In the genomic region with DNA sequence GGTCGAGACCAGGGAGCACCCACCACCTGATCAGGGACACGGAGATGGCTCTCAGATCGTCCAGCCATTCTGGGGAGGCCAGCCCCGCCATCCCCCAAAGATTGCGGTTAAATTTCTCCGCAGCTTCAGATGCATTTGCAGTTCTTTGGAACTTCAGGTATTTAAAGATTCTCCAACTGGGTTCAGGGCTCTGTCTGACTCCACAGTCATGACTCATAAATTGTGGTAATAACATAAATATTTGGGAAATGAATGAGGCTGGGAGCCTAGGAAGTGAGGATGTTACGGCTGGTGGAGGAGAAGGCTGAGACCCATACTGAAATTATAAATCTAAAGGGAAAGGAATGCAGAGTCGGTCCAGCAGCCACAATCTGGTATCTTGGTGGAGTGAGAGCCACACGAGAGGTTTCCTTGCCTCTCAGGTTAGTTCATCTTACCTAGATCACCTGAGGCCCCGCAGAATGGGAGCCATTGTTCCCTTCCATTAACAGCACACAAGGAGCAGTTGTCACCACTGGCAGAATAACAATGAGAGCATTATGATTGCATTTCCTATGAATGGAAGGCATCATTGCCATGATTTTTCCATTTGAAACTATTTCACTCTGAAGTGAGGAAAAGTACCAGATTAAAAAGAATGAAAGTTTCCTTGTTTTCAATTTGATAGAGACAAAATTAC, we compare ENCODE assay signal across 10 cellular contexts. TPM values are rescaled to one million over a fixed set of nuclear protein-coding genes. Genes with fewer than 3 reads are reported as not detected.
DNase-seq lines count a peak whose midpoint lies in the region; TF ChIP-seq lines count a peak whose summit lies in the region.
"Had no signal": no experiment of that assay in that cellular context is flagged by ENCODE, and none has a peak within 500 bp of the region (broad histone marks: within the 10 kb centered on the region; RNA-seq: fewer than 3 reads in every experiment).

No MANE protein-coding gene starts in this region.

- H3K4me2 ChIP-seq in Karpas-422 (ENCODE audit: low read depth, low read length, poor library complexity, severe bottlenecking): no peak overlapping the region

- H4K20me1 ChIP-seq in Karpas-422 (ENCODE audit: insufficient read depth, low read depth, low read length): no peaks in the 10 kb centered on the region

- POLR2A ChIA-PET in BJ (lab: Charles Lee): interaction anchor here (0.5 kb wide), 1 partner anchor 35 kb away, joined by 6 read pairs; no protein-coding TSS in a partner anchor
- POLR2A ChIA-PET in MCF 10A (lab: Yijun Ruan, JAX): interaction anchor here (1.5 kb wide), 1 partner anchor 28 kb away, joined by 11 read pairs; no protein-coding TSS in a partner anchor

- no peak overlapping the region for H3K4me3 ChIP-seq in BJ (ENCODE audit: low read depth, low read length)
- H3K4me3 ChIP-seq in MG63: no peak overlapping the region
- H3K4me3 ChIP-seq in vagina: no peak overlapping the region
- H3K4me3 ChIP-seq in Karpas-422 (ENCODE audit: low read length): no peak overlapping the region

- no peaks in the 10 kb centered on the region for H3K9me3 Mint-ChIP-seq in MCF 10A (ENCODE audit: unreplicated experiment)

- H3K4me1 ChIP-seq in vagina (no peaks in the 10 kb centered on the region), Karpas-422 (ENCODE audit: low read length) (no peaks in the 10 kb centered on the region)

- CTCF ChIA-PET in BJ (lab: Yijun Ruan, JAX): interaction anchor here (2.5 kb wide), 1 partner anchor 37 kb away, joined by 6 read pairs; no protein-coding TSS in a partner anchor
- CTCF ChIA-PET in MCF 10A (lab: Yijun Ruan, JAX): no interaction called here

- H3K36me3 ChIP-seq in BJ (ENCODE audit: control insufficient read depth, insufficient read depth, low read length) (no peaks in the 10 kb centered on the region), MG63 (no peaks in the 10 kb centered on the region), vagina (no peaks in the 10 kb centered on the region), Karpas-422 (ENCODE audit: insufficient read depth, low read length) (no peaks in the 10 kb centered on the region)

- no peaks in the 10 kb centered on the region for H3K79me2 ChIP-seq in Karpas-422 (ENCODE audit: low read length)

- H3K27ac ChIP-seq in vagina (no peak overlapping the region), Karpas-422 (ENCODE audit: low read length) (no peak overlapping the region)

- H3K4me1 Mint-ChIP-seq in MCF 10A (ENCODE audit: insufficient read depth, unreplicated experiment): peaks cover 22% of the 10 kb centered on the region

- no peak for TF ChIP-seq POLR2A in vagina (IDR thresholded peaks at IDR 0.05)

- no peaks in the 10 kb centered on the region for H3K9me2 ChIP-seq in Karpas-422 (replicated peaks; ENCODE audit: insufficient read depth, low read length)

- DNase-seq in BJ (ENCODE audit: low read depth): peak; percentile 94
- DNase-seq in MG63: peak; percentile 61
- DNase-seq in MCF 10A (ENCODE audit: unreplicated experiment): peak; percentile 83
- DNase-seq in kidney glomerular epithelial cell (lab: John Stamatoyannopoulos, UW): peak; percentile 95
- DNase-seq in vagina (ENCODE audit: extremely low spot score in 2 of 2): no peak
- DNase-seq in stimulated activated naive CD4-positive, alpha-beta T cell treated with Interleukin-2 at 50 U/mL for 16 hours (lab: John Stamatoyannopoulos, UW): no peak
- no peak for DNase-seq in NCI-H187 (lab: John Stamatoyannopoulos, UW)
- no peak for DNase-seq in Karpas-422
- DNase-seq: GF-D8, NCI-H2029 had no signal

- intact Hi-C loops in MCF 10A (cut with micrococcal nuclease): loop anchor here (1.0 kb wide), 1 partner anchor 30 kb away; no protein-coding TSS in a partner anchor
- intact Hi-C loops in vagina (cut with DNase I): no loop called here

- no peak overlapping the region for H2AFZ ChIP-seq in Karpas-422 (ENCODE audit: low read length)

- peak overlapping the region; percentile 92 for H3K27ac Mint-ChIP-seq in MCF 10A (ENCODE audit: low read depth, unreplicated experiment)

- no peaks in the 10 kb centered on the region for H3K27me3 ChIP-seq in BJ (ENCODE audit: control insufficient read depth, insufficient read depth, low read length)
- no peaks in the 10 kb centered on the region for H3K27me3 ChIP-seq in MG63
- no peaks in the 10 kb centered on the region for H3K27me3 ChIP-seq in vagina
- H3K27me3 ChIP-seq in Karpas-422 (ENCODE audit: low read length): no peaks in the 10 kb centered on the region

- peak overlapping the region; percentile 33 for H3K4me3 Mint-ChIP-seq in MCF 10A (ENCODE audit: unreplicated experiment)

- no peaks in the 10 kb centered on the region for H3K9me3 ChIP-seq in MG63
- H3K9me3 ChIP-seq in vagina: no peaks in the 10 kb centered on the region
- no peaks in the 10 kb centered on the region for H3K9me3 ChIP-seq in Karpas-422 (ENCODE audit: low read length)

- peaks cover 5% of the 10 kb centered on the region for H3K36me3 Mint-ChIP-seq in MCF 10A (ENCODE audit: insufficient read depth, unreplicated experiment)

- TF ChIP-seq CTCF in BJ (IDR thresholded peaks at IDR 0.05; ENCODE audit: insufficient read depth, low read depth, low read length) (no peak), MCF 10A (IDR thresholded peaks at IDR 0.05; ENCODE audit: unreplicated experiment) (no peak), vagina (IDR thresholded peaks at IDR 0.05) (no peak)

- H3K9ac ChIP-seq in Karpas-422 (ENCODE audit: low read length): no peak overlapping the region

- no TSS peak for BruUV-seq in MCF 10A (replicated peaks; lab: Mats Ljungman, UMichigan)

- no peaks in the 10 kb centered on the region for H3K27me3 Mint-ChIP-seq in MCF 10A (ENCODE audit: insufficient read depth, unreplicated experiment)

RNA-seq across cellular contexts. Expression of gene DNAJB6, which starts 26.7 kb away (rescaled TPM):
- 105 and 126 TPM in 2 replicates for polyA plus RNA-seq in BJ (2011; rRNA removed)
- polyA minus RNA-seq in BJ (2011; rRNA and poly(A)+ RNA removed): 31.2 and 36.2 TPM in 2 replicates
- 89.7 and 126 TPM in 2 replicates for total RNA-seq in MG63 (2014; rRNA removed; shearing (Covaris generic); ENCODE audit: low replicate concordance)
- total RNA-seq in MCF 10A (2022) (110 and 124 TPM in 2 replicates), vagina (93.1 TPM)
- 34.1 and 54.5 TPM in 2 replicates for total RNA-seq in Karpas-422 (2014; rRNA removed; shearing (Covaris generic); ENCODE audit: low replicate concordance)

Comparison
In these comparisons a context has a peak if more than half of its experiments do, and no peak if none do; other contexts are left out.
1. DNase-seq: peak in BJ (single experiment), MG63 (single experiment), MCF 10A (single experiment) and kidney glomerular epithelial cell (single experiment); none in vagina (0 of 2), stimulated activated naive CD4-positive, alpha-beta T cell treated with Interleukin-2 at 50 U/mL for 16 hours (single experiment), NCI-H187 (0 of 2) and Karpas-422 (single experiment).